26 cellular contexts compared by ENCODE assay signal in genomic region chr20:2164421-2164820, GRCh38.
"Had no signal": no experiment of that assay in that cellular context is flagged by ENCODE, and none has a peak within 500 bp of the region (broad histone marks: within the 10 kb centered on the region; RNA-seq: fewer than 3 reads in every experiment).

No MANE protein-coding gene starts in this region.

- H3K36me3 ChIP-seq: neural progenitor cell, neutrophil, pancreas, right lobe of liver, spleen, thoracic aorta, thyroid gland, tibial nerve, upper lobe of left lung, vagina had no signal

- H3K4me2 ChIP-seq: neural progenitor cell, smooth muscle cell had no signal

- H3K27me3 ChIP-seq: neural progenitor cell, pancreas, right lobe of liver, spleen, thyroid gland, tibial nerve, upper lobe of left lung, vagina had no signal

- H3K27ac ChIP-seq: neural progenitor cell, neutrophil, pancreas, psoas muscle, right lobe of liver, skin epidermis, spleen, thoracic aorta, thyroid gland, tibial nerve, upper lobe of left lung, vagina had no signal

- H3K9ac ChIP-seq: neural progenitor cell had no signal

- H3K4me3 ChIP-seq: neural progenitor cell, pancreas, psoas muscle, right lobe of liver, skin epidermis, smooth muscle cell, spleen, thoracic aorta, thyroid gland, tibial nerve, upper lobe of left lung, vagina had no signal

- H2AFZ ChIP-seq: neural progenitor cell had no signal

- H3K9me3 ChIP-seq: neutrophil, pancreas, psoas muscle, right lobe of liver, spleen, thoracic aorta, thyroid gland, tibial nerve, upper lobe of left lung, vagina had no signal

- DNase-seq: naive thymus-derived CD4-positive, alpha-beta T cell; natural killer cell; nucleus accumbens; pancreas; psoas muscle; right cardiac atrium; right lobe of liver; stimulated activated CD4-positive, alpha-beta T cell treated with anti-CD3 and anti-CD28 coated beads, Interleukin-12 subunit alpha, Interleukin-12 subunit beta, amount 100 ng/mL, for 4 hours; stimulated activated CD4-positive, alpha-beta T cell treated with anti-CD3 and anti-CD28 coated beads, Interleukin-1b, Interleukin-23, amount 100 ng/mL, for 48 hours; stimulated activated CD4-positive, alpha-beta T cell treated with anti-CD3 and anti-CD28 coated beads, Interleukin-4, amount 100 ng/mL, for 1 hour; stimulated activated CD4-positive, alpha-beta T cell treated with anti-CD3 and anti-CD28 coated beads, Interleukin-4, amount 100 ng/mL, for 4 hours; stimulated activated CD8-positive, alpha-beta memory T cell treated with anti-CD3 and anti-CD28 coated beads, Interleukin-4, amount 100 ng/mL, for 48 hours; stimulated activated naive CD4-positive, alpha-beta T cell; stimulated activated naive CD8-positive, alpha-beta T cell treated with anti-CD3 and anti-CD28 coated beads, Interleukin-15, amount 100 ng/mL, for 72 hours; stimulated activated naive CD8-positive, alpha-beta T cell treated with anti-CD3 and anti-CD28 coated beads, Interleukin-15, Interleukin-2, amounts not matched to agents 100 U/mL and 50 U/mL, for 24 hours; thyroid gland; trophoblast cell had no signal

- H3K4me1 ChIP-seq: neural progenitor cell, pancreas, psoas muscle, right lobe of liver, spleen, thyroid gland, tibial nerve, upper lobe of left lung, vagina had no signal

- ATAC-seq: naive thymus-derived CD4-positive, alpha-beta T cell; natural killer cell; pancreas; psoas muscle; right cardiac atrium; right lobe of liver; stimulated activated naive CD8-positive, alpha-beta T cell treated with anti-CD3 and anti-CD28 coated beads, Interleukin-15, amount 100 ng/mL, for 72 hours; stimulated activated naive CD8-positive, alpha-beta T cell treated with anti-CD3 and anti-CD28 coated beads, Interleukin-15, Interleukin-2, amounts not matched to agents 100 U/mL and 50 U/mL, for 24 hours had no signal
